In the genomic region with DNA sequence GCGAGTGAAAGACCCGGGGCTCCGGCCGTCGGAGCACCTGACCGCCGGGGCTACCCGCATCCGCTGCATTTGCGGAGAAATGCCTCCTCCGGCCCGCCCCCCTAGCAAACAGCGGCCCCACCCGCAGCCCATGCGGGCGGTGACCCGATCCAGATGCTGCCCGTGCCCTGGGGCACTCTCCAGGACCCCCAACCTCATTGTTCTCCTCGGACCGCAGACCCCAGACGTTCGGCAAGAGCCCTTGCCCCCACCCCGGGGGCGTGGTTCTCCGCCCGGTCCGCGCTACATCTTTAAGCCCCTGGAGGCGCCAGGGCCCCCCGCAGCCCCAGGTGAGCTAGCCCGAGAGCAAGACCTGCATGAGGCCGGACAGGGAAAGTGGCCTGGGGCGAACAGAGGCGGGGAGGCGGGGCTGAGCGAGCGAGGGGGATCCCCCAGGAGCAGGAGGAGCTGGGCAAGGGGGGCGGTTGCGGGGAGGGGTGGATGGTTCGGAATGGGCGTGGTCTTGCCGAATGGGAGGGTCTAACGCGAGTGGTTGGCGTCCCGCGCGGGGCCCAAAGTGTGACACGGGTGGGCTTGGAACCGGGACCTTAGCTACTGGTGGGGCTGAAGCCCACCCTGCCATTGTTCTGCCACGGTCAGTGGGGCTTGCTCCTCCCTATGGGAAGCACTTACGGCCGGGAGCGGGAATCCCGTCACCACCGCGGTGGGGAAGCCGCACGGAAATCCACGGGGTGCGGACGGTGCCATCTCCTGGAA, we compare ENCODE assay signal across 10 cellular contexts. TPM values are rescaled to one million over a fixed set of nuclear protein-coding genes. Genes with fewer than 3 reads are reported as not detected.
A peak's percentile ranks its signal among the peaks of the same experiment; 100 is the strongest.
DNase-seq lines count a peak whose midpoint lies in the region; ATAC-seq and TF ChIP-seq lines count a peak whose summit lies in the region.
"Had no signal": no experiment of that assay in that cellular context is flagged by ENCODE, and none has a peak within 500 bp of the region (broad histone marks: within the 10 kb centered on the region; RNA-seq: fewer than 3 reads in every experiment).

No MANE protein-coding gene starts in this region.

- WGBS in gastroesophageal sphincter (ENCODE audit: low coverage in 1 of 2), 2 donors: 3 to 7% methylated on average over 12 to 18 of the region's 62 CpGs
- 4 to 9% (median 6%) methylated on average over 21 to 62 of the region's 62 CpGs for WGBS in adrenal gland, 4 donors

- intact Hi-C loops in CD4-positive, alpha-beta T cell (cut with DNase I, micrococcal nuclease): loop anchor here in 1 of 2 experiments (5.0 to 10.0 kb wide), 2 partner anchors 38 to 195 kb away; a partner anchor contains a TSS
- intact Hi-C loops in adrenal gland (cut with DNase I): no loop called here

- peaks cover 30% of the 10 kb centered on the region for H3K27me3 Mint-ChIP-seq in CD4-positive, alpha-beta T cell

- H3K9me3 ChIP-seq in CD4-positive, alpha-beta T cell (ENCODE audit: control insufficient read depth, low read length): no peaks in the 10 kb centered on the region
- no peaks in the 10 kb centered on the region for H3K9me3 ChIP-seq in effector memory CD4-positive, alpha-beta T cell (ENCODE audit: control insufficient read depth, low read length)
- H3K9me3 ChIP-seq in gastroesophageal sphincter (no peaks in the 10 kb centered on the region), adrenal gland (replicated peaks in 1 of 3) (no peaks in the 10 kb centered on the region)

- H3K27ac ChIP-seq in CD4-positive, alpha-beta T cell (ENCODE audit: low read depth, low read length): no peak overlapping the region
- peak overlapping the region; percentile 35 for H3K27ac ChIP-seq in effector memory CD4-positive, alpha-beta T cell (ENCODE audit: insufficient read depth, low read length, poor library complexity, severe bottlenecking)
- no peak overlapping the region for H3K27ac ChIP-seq in rectal smooth muscle tissue (ENCODE audit: low read depth, low read length)
- no peak overlapping the region for H3K27ac ChIP-seq in gastroesophageal sphincter
- H3K27ac ChIP-seq in adrenal gland: no peak overlapping the region

- no peaks in the 10 kb centered on the region for H3K36me3 Mint-ChIP-seq in CD4-positive, alpha-beta T cell (ENCODE audit: low read depth)

- H3K4me1 ChIP-seq in effector memory CD4-positive, alpha-beta T cell (ENCODE audit: control insufficient read depth, insufficient read depth, low read length, poor library complexity, severe bottlenecking): peaks cover 40% of the 10 kb centered on the region
- H3K4me1 ChIP-seq in rectal smooth muscle tissue (ENCODE audit: control insufficient read depth, insufficient read depth, low read length) (no peaks in the 10 kb centered on the region), gastroesophageal sphincter (peaks cover 0 to 16% (median 9%) of the 10 kb centered on the region in 3 donors), adrenal gland (replicated peaks in 1 of 2) (no peaks in the 10 kb centered on the region)

- POLR2A ChIA-PET in CD4-positive, alpha-beta T cell (lab: Charles Lee): interaction anchor here (0.9 to 5.3 kb wide), 5 partner anchors 13 to 84 kb away, joined by 3 to 34 read pairs (median 9); no protein-coding TSS in a partner anchor

- H3K27me3 ChIP-seq in CD4-positive, alpha-beta T cell (ENCODE audit: control insufficient read depth, insufficient read depth, low read length): no peaks in the 10 kb centered on the region
- H3K27me3 ChIP-seq in effector memory CD4-positive, alpha-beta T cell (replicated peaks; ENCODE audit: control insufficient read depth, insufficient read depth, low read length, poor library complexity, severe bottlenecking): peaks cover 3% of the 10 kb centered on the region
- H3K27me3 ChIP-seq in rectal smooth muscle tissue (ENCODE audit: control insufficient read depth, insufficient read depth, low read length) (peaks cover 16% of the 10 kb centered on the region), gastroesophageal sphincter (peaks cover 100% of the 10 kb centered on the region), adrenal gland (peaks cover 48% of the 10 kb centered on the region)

- ATAC-seq in CD4-positive, alpha-beta T cell (ENCODE audit: poor library complexity): no peak
- no peak for ATAC-seq in gastroesophageal sphincter
- no peak for ATAC-seq in HG03521 (IDR thresholded peaks at IDR 0.05; ENCODE audit: unreplicated experiment)
- ATAC-seq in HG02623 (IDR thresholded peaks at IDR 0.05; ENCODE audit: unreplicated experiment): no peak

- peak overlapping the region; percentile 57 for H3K4me3 ChIP-seq in effector memory CD4-positive, alpha-beta T cell (ENCODE audit: insufficient read depth, low read depth, low read length, poor library complexity, severe bottlenecking)
- H3K4me3 ChIP-seq in rectal smooth muscle tissue (ENCODE audit: low read length): peak overlapping the region; percentile 42
- peak overlapping the region in 1 of 2 donors; percentile 36 for H3K4me3 ChIP-seq in gastroesophageal sphincter
- H3K4me3 ChIP-seq in adrenal gland: peak overlapping the region in 1 of 4 donors; percentile 32

- peaks cover 57% of the 10 kb centered on the region for H3K4me1 Mint-ChIP-seq in CD4-positive, alpha-beta T cell (ENCODE audit: low read depth)

- no peak for TF ChIP-seq EP300 in gastroesophageal sphincter (IDR thresholded peaks at IDR 0.05)

- no peak overlapping the region for H3K27ac Mint-ChIP-seq in CD4-positive, alpha-beta T cell

- DNase-seq in CD4-positive, alpha-beta T cell: peak in 7 of 10 experiments; percentile 13 to 51 (median 38)
- DNase-seq in activated CD4-positive, alpha-beta T cell treated with anti-CD3 and anti-CD28 coated beads for 4 hours: peak; percentile 43 to 56
- peak; percentile 40 to 70 (median 43) for DNase-seq in effector memory CD4-positive, alpha-beta T cell
- DNase-seq in adrenal gland: no peak
- DNase-seq: foreskin melanocyte, NCI-H1436 treated with DMSO at 0.1 percent for 48 hours had no signal

- TF ChIP-seq POLR2A in gastroesophageal sphincter (IDR thresholded peaks at IDR 0.05) (no peak), adrenal gland (IDR thresholded peaks at IDR 0.05) (no peak)

- H3K4me3 Mint-ChIP-seq in CD4-positive, alpha-beta T cell: peak overlapping the region; percentile 79

- no peaks in the 10 kb centered on the region for H3K9me3 Mint-ChIP-seq in CD4-positive, alpha-beta T cell

- no peaks in the 10 kb centered on the region for H3K36me3 ChIP-seq in effector memory CD4-positive, alpha-beta T cell (ENCODE audit: control insufficient read depth, insufficient read depth, low read length)
- H3K36me3 ChIP-seq in rectal smooth muscle tissue (ENCODE audit: control insufficient read depth, insufficient read depth, low read length) (no peaks in the 10 kb centered on the region), gastroesophageal sphincter (no peaks in the 10 kb centered on the region), adrenal gland (replicated peaks in 1 of 2) (no peaks in the 10 kb centered on the region)

- H3K9ac ChIP-seq in rectal smooth muscle tissue (ENCODE audit: low read length): no peak overlapping the region

- CTCF ChIA-PET in CD4-positive, alpha-beta T cell (lab: Charles Lee): interaction anchor here (1.8 to 2.5 kb wide), 2 partner anchors 31 to 39 kb away, joined by 4 to 16 read pairs; no protein-coding TSS in a partner anchor

- no peak for TF ChIP-seq CTCF in CD4-positive, alpha-beta T cell (IDR thresholded peaks at IDR 0.05)
- TF ChIP-seq CTCF in gastroesophageal sphincter (IDR thresholded peaks at IDR 0.05) (no peak), adrenal gland (IDR thresholded peaks at IDR 0.05) (no peak)

RNA-seq across cellular contexts. Expression of a gene that starts 6.3 kb away (rescaled TPM):
- 1 to 10 TPM; 1.3 to 1.4 TPM for total RNA-seq in CD4-positive, alpha-beta T cell
- total RNA-seq in gastroesophageal sphincter: 1 to 10 TPM in 1 of 4 donors, under 1 TPM in 3; 0.35 to 2.7 (median 0.50) TPM
- not detected for total RNA-seq in adrenal gland
- polyA plus RNA-seq in adrenal gland: under 1 TPM in 2 of 3 donors, not detected in 1; 0.20 to 0.48 TPM

RNA-seq across cellular contexts. Expression of a gene that starts 12.3 kb away (rescaled TPM):
- under 1 TPM in 1 of 2 experiments, not detected in 1; 0.41 TPM for total RNA-seq in CD4-positive, alpha-beta T cell
- total RNA-seq in gastroesophageal sphincter: under 1 TPM in 1 of 4 donors, not detected in 3; 0.62 TPM
- total RNA-seq in adrenal gland: under 1 TPM in 1 of 8 donors, not detected in 7; 0.25 TPM
- under 1 TPM in 2 of 3 donors, not detected in 1; 0.20 to 0.24 TPM for polyA plus RNA-seq in adrenal gland

RNA-seq across cellular contexts. Expression of a gene that starts 42.5 kb away (rescaled TPM):
- total RNA-seq in CD4-positive, alpha-beta T cell: 100 to 1,000 TPM; 582 to 608 TPM
- total RNA-seq in gastroesophageal sphincter (1 to 10 TPM in 3 of 4 donors, not detected in 1; 1.8 to 2.7 (median 2.2) TPM), adrenal gland (1 to 10 TPM in 6 of 8 donors, not detected in 2; 3.8 to 8.9 (median 4.8) TPM)
- polyA plus RNA-seq in adrenal gland: 100 to 1,000 TPM in 1 of 3 donors, 10 to 100 TPM in 2; 13.6 to 239 (median 14.1) TPM

RNA-seq across cellular contexts. Expression of a gene that starts 50.4 kb away (rescaled TPM):
- total RNA-seq in CD4-positive, alpha-beta T cell: not detected
- total RNA-seq in gastroesophageal sphincter (not detected), adrenal gland (1 to 10 TPM in 1 of 8 donors, under 1 TPM in 2, not detected in 5; 0.23 to 1.2 (median 0.72) TPM)
- polyA plus RNA-seq in adrenal gland: not detected

RNA-seq across cellular contexts. Expression of a gene that starts 53.8 kb away (rescaled TPM):
- 10 to 100 TPM; 39.3 to 42.3 TPM for total RNA-seq in CD4-positive, alpha-beta T cell
- total RNA-seq in gastroesophageal sphincter (10 to 100 TPM in 2 of 4 donors, 1 to 10 TPM in 2; 3.7 to 12.1 (median 10.5) TPM), adrenal gland (10 to 100 TPM in 6 of 8 donors, 1 to 10 TPM in 2; 5.3 to 28.5 (median 13.7) TPM)
- 100 to 1,000 TPM in 1 of 3 donors, 10 to 100 TPM in 1, 1 to 10 TPM in 1; 5.9 to 154 (median 53.1) TPM for polyA plus RNA-seq in adrenal gland

Comparison
In these comparisons a context has a peak if more than half of its experiments do, and no peak if none do; other contexts are left out.
1. DNase-seq: peak in CD4-positive, alpha-beta T cell (7 of 10), activated CD4-positive, alpha-beta T cell treated with anti-CD3 and anti-CD28 coated beads for 4 hours (2 of 2) and effector memory CD4-positive, alpha-beta T cell (3 of 3); none in adrenal gland (0 of 7).
2. RNA of a gene that starts 42.5 kb away (total RNA-seq): 582 to 608 TPM in CD4-positive, alpha-beta T cell; 3.8 to 8.9 TPM in adrenal gland and 1.8 to 2.7 TPM in gastroesophageal sphincter; every median in the first group is over 10 times any median in the second.